ENCODE assay signal across 1 cellular context in genomic region chr17:76382803-76383644, GRCh38.
TF ChIP-seq lines count a peak whose summit lies in the region.

No MANE protein-coding gene starts in this region.

TF ChIP-seq in K562, 482 proteins besides CTCF, POLR2A, EP300 and RAD21 (continued from another document and continues in another):
- TF ChIP-seq, protein P1, sequence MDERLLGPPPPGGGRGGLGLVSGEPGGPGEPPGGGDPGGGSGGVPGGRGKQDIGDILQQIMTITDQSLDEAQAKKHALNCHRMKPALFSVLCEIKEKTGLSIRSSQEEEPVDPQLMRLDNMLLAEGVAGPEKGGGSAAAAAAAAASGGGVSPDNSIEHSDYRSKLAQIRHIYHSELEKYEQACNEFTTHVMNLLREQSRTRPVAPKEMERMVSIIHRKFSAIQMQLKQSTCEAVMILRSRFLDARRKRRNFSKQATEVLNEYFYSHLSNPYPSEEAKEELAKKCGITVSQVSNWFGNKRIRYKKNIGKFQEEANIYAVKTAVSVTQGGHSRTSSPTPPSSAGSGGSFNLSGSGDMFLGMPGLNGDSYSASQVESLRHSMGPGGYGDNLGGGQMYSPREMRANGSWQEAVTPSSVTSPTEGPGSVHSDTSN (CRISPR knock-in tag; IDR thresholded peaks at IDR 0.05; ENCODE audit: low read depth), result no peak
- TF ChIP-seq, protein P1 (tag; conservative IDR thresholded peaks at IDR 0.05; ENCODE audit: low read depth), result no peak
- TF ChIP-seq EWSR1 (IDR thresholded peaks at IDR 0.05; ENCODE audit: borderline replicate concordance, low read depth, partially characterized antibody), result no peak
- no peak for TF ChIP-seq TARDBP (IDR thresholded peaks at IDR 0.05)
- no peak for TF ChIP-seq ZNF263 (CRISPR knock-in tag; IDR thresholded peaks at IDR 0.05; ENCODE audit: borderline replicate concordance)
- TF ChIP-seq ETS1 (conservative IDR thresholded peaks at IDR 0.05; ENCODE audit: control insufficient read depth, low read depth, low read length), result 0 out of 2 replicates have a peak, but pooled peaks have one; percentile 11
- no peak for TF ChIP-seq ZBTB8A (IDR thresholded peaks at IDR 0.05; ENCODE audit: partially characterized antibody)
- TF ChIP-seq ELK1 (CRISPR knock-in tag; IDR thresholded peaks at IDR 0.05), result no peak
- no peak for TF ChIP-seq ZNF23 (CRISPR knock-in tag; IDR thresholded peaks at IDR 0.05)
- TF ChIP-seq ARHGAP35 (IDR thresholded peaks at IDR 0.05; ENCODE audit: partially characterized antibody), result no peak
- TF ChIP-seq FOXA1 (IDR thresholded peaks at IDR 0.05; ENCODE audit: borderline replicate concordance), result no peak
- no peak for TF ChIP-seq NFYB (IDR thresholded peaks at IDR 0.05; ENCODE audit: extremely low read depth, insufficient read length)
- TF ChIP-seq ZC3H8 (IDR thresholded peaks at IDR 0.05), result no peak
- TF ChIP-seq, protein P2, sequence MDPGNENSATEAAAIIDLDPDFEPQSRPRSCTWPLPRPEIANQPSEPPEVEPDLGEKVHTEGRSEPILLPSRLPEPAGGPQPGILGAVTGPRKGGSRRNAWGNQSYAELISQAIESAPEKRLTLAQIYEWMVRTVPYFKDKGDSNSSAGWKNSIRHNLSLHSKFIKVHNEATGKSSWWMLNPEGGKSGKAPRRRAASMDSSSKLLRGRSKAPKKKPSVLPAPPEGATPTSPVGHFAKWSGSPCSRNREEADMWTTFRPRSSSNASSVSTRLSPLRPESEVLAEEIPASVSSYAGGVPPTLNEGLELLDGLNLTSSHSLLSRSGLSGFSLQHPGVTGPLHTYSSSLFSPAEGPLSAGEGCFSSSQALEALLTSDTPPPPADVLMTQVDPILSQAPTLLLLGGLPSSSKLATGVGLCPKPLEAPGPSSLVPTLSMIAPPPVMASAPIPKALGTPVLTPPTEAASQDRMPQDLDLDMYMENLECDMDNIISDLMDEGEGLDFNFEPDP (CRISPR knock-in tag; IDR thresholded peaks at IDR 0.05), result no peak
- no peak for TF ChIP-seq PATZ1 (CRISPR knock-in tag; IDR thresholded peaks at IDR 0.05; ENCODE audit: borderline replicate concordance)
- no peak for TF ChIP-seq RBM25 (IDR thresholded peaks at IDR 0.05; ENCODE audit: low read depth, low read length, severe bottlenecking)
- peak; percentile 67 for TF ChIP-seq POLR2G (IDR thresholded peaks at IDR 0.05; ENCODE audit: low read depth, low read length)
- peak; percentile 71 for TF ChIP-seq MEIS2 (IDR thresholded peaks at IDR 0.05; ENCODE audit: partially characterized antibody)
- no peak for TF ChIP-seq RFX1 (IDR thresholded peaks at IDR 0.05)
- TF ChIP-seq, protein P3, sequence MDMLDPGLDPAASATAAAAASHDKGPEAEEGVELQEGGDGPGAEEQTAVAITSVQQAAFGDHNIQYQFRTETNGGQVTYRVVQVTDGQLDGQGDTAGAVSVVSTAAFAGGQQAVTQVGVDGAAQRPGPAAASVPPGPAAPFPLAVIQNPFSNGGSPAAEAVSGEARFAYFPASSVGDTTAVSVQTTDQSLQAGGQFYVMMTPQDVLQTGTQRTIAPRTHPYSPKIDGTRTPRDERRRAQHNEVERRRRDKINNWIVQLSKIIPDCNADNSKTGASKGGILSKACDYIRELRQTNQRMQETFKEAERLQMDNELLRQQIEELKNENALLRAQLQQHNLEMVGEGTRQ (CRISPR knock-in tag; IDR thresholded peaks at IDR 0.05), result no peak
- no peak; the same call in 1 of the 2 replicates for TF ChIP-seq ARID1B (IDR thresholded peaks at IDR 0.05)
- TF ChIP-seq RBM22 (IDR thresholded peaks at IDR 0.05; ENCODE audit: low read depth, low read length, poor library complexity, severe bottlenecking), result peak; percentile 10
- peak; percentile 45; the same call in 1 of the 2 replicates for TF ChIP-seq GATAD2A (IDR thresholded peaks at IDR 0.05)
- TF ChIP-seq TRIM24 (IDR thresholded peaks at IDR 0.05), result no peak
- TF ChIP-seq PHTF2 (CRISPR knock-in tag; IDR thresholded peaks at IDR 0.05), result no peak
- no peak for TF ChIP-seq CC2D1A (IDR thresholded peaks at IDR 0.05)
- 0 out of 2 replicates have a peak, but pooled peaks have one; percentile 7 for TF ChIP-seq STAT5A (IDR thresholded peaks at IDR 0.05; ENCODE audit: borderline replicate concordance, low read length)
- no peak for TF ChIP-seq SETDB1 (IDR thresholded peaks at IDR 0.05; ENCODE audit: low read length)
- TF ChIP-seq ZNF431 (CRISPR knock-in tag; IDR thresholded peaks at IDR 0.05), result 0 out of 2 replicates have a peak, but pooled peaks have one; percentile 7
- TF ChIP-seq BHLHE40 (IDR thresholded peaks at IDR 0.05; ENCODE audit: low read length), result no peak
- no peak for TF ChIP-seq U2AF2 (optimal IDR thresholded peaks at IDR 0.05; ENCODE audit: low read depth, low read length)
- TF ChIP-seq DEAF1 (CRISPR knock-in tag; IDR thresholded peaks at IDR 0.05), result no peak
- no peak for TF ChIP-seq ZNF79 (CRISPR knock-in tag; IDR thresholded peaks at IDR 0.05; ENCODE audit: low read depth)
- peak; percentile 34; the same call in 1 of the 2 replicates for TF ChIP-seq SAFB (IDR thresholded peaks at IDR 0.05; ENCODE audit: borderline replicate concordance, low read depth, low read length)
- TF ChIP-seq SOX6 (IDR thresholded peaks at IDR 0.05), result no peak
- TF ChIP-seq SP1 (CRISPR knock-in tag; IDR thresholded peaks at IDR 0.05), result no peak
- TF ChIP-seq ZNF318 (IDR thresholded peaks at IDR 0.05; ENCODE audit: borderline replicate concordance in 1 of 2, low read depth in 1 of 2), result no peak
- no peak for TF ChIP-seq ZNF124 (CRISPR knock-in tag; IDR thresholded peaks at IDR 0.05)
- no peak for TF ChIP-seq MCM5 (IDR thresholded peaks at IDR 0.05; ENCODE audit: low read depth)
- TF ChIP-seq, protein P4, sequence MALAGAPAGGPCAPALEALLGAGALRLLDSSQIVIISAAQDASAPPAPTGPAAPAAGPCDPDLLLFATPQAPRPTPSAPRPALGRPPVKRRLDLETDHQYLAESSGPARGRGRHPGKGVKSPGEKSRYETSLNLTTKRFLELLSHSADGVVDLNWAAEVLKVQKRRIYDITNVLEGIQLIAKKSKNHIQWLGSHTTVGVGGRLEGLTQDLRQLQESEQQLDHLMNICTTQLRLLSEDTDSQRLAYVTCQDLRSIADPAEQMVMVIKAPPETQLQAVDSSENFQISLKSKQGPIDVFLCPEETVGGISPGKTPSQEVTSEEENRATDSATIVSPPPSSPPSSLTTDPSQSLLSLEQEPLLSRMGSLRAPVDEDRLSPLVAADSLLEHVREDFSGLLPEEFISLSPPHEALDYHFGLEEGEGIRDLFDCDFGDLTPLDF (CRISPR knock-in tag; IDR thresholded peaks at IDR 0.05), result no peak
